1 cellular context compared by ENCODE assay signal in genomic region chr4:77003400-77003799, GRCh38.
TF ChIP-seq lines count a peak whose summit lies in the region.

No MANE protein-coding gene starts in this region.

TF ChIP-seq in SK-N-SH, 30 proteins besides CTCF, POLR2A, EP300 and RAD21 (continued from another document):
- TF ChIP-seq GABPA (IDR thresholded peaks at IDR 0.05; ENCODE audit: low read depth) (no peak), PBX3 (IDR thresholded peaks at IDR 0.05) (no peak)
